ENCODE assay signal across 8 cellular contexts in genomic region chr12:10190558-10191388, GRCh38. TPM values are rescaled to one million over a fixed set of nuclear protein-coding genes. Genes with fewer than 3 reads are reported as not detected.
DNase-seq lines count a peak whose midpoint lies in the region; ATAC-seq and TF ChIP-seq lines count a peak whose summit lies in the region.

No MANE protein-coding gene starts in this region.

- no peak overlapping the region for H3K4me3 ChIP-seq in HL-60 (replicated peaks; ENCODE audit: insufficient read depth, low read length)

- intact Hi-C loops in activated naive CD4-positive, alpha-beta T cell treated with anti-CD3 and anti-CD28 coated beads for 36 hours (cut with micrococcal nuclease), result loop anchor here (1.0 to 5.0 kb wide), 5 partner anchors 37 to 442 kb away; partner anchors contain the start of gene CLEC12B

- no peaks in the 10 kb centered on the region for H3K9me3 Mint-ChIP-seq in activated naive CD4-positive, alpha-beta T cell treated with anti-CD3 and anti-CD28 coated beads for 36 hours
- no peaks in the 10 kb centered on the region for H3K9me3 Mint-ChIP-seq in progenitor cell of endocrine pancreas (ENCODE audit: low read depth)

- CTCF ChIA-PET in activated naive CD4-positive, alpha-beta T cell treated with anti-CD3 and anti-CD28 coated beads for 36 hours (lab: Charles Lee), result interaction anchor here (0.7 to 5.9 kb wide), 6 partner anchors 33 to 157 kb away, joined by 3 to 63 read pairs (median 4); no protein-coding TSS in a partner anchor

- no peak overlapping the region for H3K27ac ChIP-seq in HL-60 (replicated peaks)

- TF ChIP-seq CTCF in HL-60 (IDR thresholded peaks at IDR 0.05; ENCODE audit: insufficient read depth, low read length), result peak; percentile 86
- TF ChIP-seq CTCF in progenitor cell of endocrine pancreas (IDR thresholded peaks at IDR 0.05; ENCODE audit: unreplicated experiment), result peak; percentile 82

- H3K27me3 ChIP-seq in HL-60 (ENCODE audit: insufficient read depth, poor library complexity, severe bottlenecking), result peaks cover 3% of the 10 kb centered on the region

- no peak overlapping the region for H3K4me3 Mint-ChIP-seq in activated naive CD4-positive, alpha-beta T cell treated with anti-CD3 and anti-CD28 coated beads for 36 hours
- no peak overlapping the region for H3K4me3 Mint-ChIP-seq in progenitor cell of endocrine pancreas (ENCODE audit: low read depth)

- H3K27me3 Mint-ChIP-seq in activated naive CD4-positive, alpha-beta T cell treated with anti-CD3 and anti-CD28 coated beads for 36 hours (ENCODE audit: low read depth), result peaks cover 6% of the 10 kb centered on the region
- peaks cover 4% of the 10 kb centered on the region for H3K27me3 Mint-ChIP-seq in progenitor cell of endocrine pancreas

- no peaks in the 10 kb centered on the region for H3K36me3 Mint-ChIP-seq in activated naive CD4-positive, alpha-beta T cell treated with anti-CD3 and anti-CD28 coated beads for 36 hours (ENCODE audit: low read depth)
- H3K36me3 Mint-ChIP-seq in progenitor cell of endocrine pancreas (ENCODE audit: insufficient read depth), result no peaks in the 10 kb centered on the region

- peak; percentile 88 for ATAC-seq in GM19455 (IDR thresholded peaks at IDR 0.05; ENCODE audit: unreplicated experiment)

- H3K27ac Mint-ChIP-seq in activated naive CD4-positive, alpha-beta T cell treated with anti-CD3 and anti-CD28 coated beads for 36 hours, result no peak overlapping the region
- no peak overlapping the region for H3K27ac Mint-ChIP-seq in progenitor cell of endocrine pancreas

- H3K4me1 Mint-ChIP-seq in activated naive CD4-positive, alpha-beta T cell treated with anti-CD3 and anti-CD28 coated beads for 36 hours (ENCODE audit: low read depth), result peaks cover 4% of the 10 kb centered on the region
- no peaks in the 10 kb centered on the region for H3K4me1 Mint-ChIP-seq in progenitor cell of endocrine pancreas (ENCODE audit: low read depth)

- DNase-seq in DMS153 treated with DMSO at 0.1 percent for 48 hours (lab: John Stamatoyannopoulos, UW; ENCODE audit: unreplicated experiment), result peak; percentile 9
- peak; percentile 37 to 76 for DNase-seq in HL-60 (ENCODE audit: low read depth in 1 of 2, low spot score in 1 of 2)
- DNase-seq in RPMI8226, result peak; percentile 63
- peak; percentile 74 for DNase-seq in activated naive CD4-positive, alpha-beta T cell treated with anti-CD3 and anti-CD28 coated beads for 36 hours
- peak; percentile 47 for DNase-seq in glomerular visceral epithelial cell (ENCODE audit: extremely low spot score)
- DNase-seq in progenitor cell of endocrine pancreas (ENCODE audit: low spot score, unreplicated experiment), result peak; percentile 49
- no peak for DNase-seq in GOT3 (lab: John Stamatoyannopoulos, UW)

RNA-seq across cellular contexts. Expression of gene TMEM52B, which starts 11.9 kb away (rescaled TPM):
- total RNA-seq in activated naive CD4-positive, alpha-beta T cell treated with anti-CD3 and anti-CD28 coated beads for 36 hours, result not detected
- not detected in 2 replicates for total RNA-seq in progenitor cell of endocrine pancreas

RNA-seq across cellular contexts. Expression of gene OLR1, which starts 18.8 kb away (rescaled TPM):
- total RNA-seq in activated naive CD4-positive, alpha-beta T cell treated with anti-CD3 and anti-CD28 coated beads for 36 hours, result not detected
- total RNA-seq in progenitor cell of endocrine pancreas, result not detected in 2 replicates

RNA-seq across cellular contexts. Expression of gene GABARAPL1, which starts 21.9 kb away (rescaled TPM):
- total RNA-seq in activated naive CD4-positive, alpha-beta T cell treated with anti-CD3 and anti-CD28 coated beads for 36 hours, result 1 to 10 TPM; 3.3 to 4.9 TPM
- 94.2 and 96.2 TPM in 2 replicates for total RNA-seq in progenitor cell of endocrine pancreas

Comparison
In these comparisons a context has a peak if more than half of its experiments do, and no peak if none do; other contexts are left out.
1. RNA of gene GABARAPL1, which starts 21.9 kb away (total RNA-seq): 94.2 to 96.2 TPM in progenitor cell of endocrine pancreas; 3.3 to 4.9 TPM in activated naive CD4-positive, alpha-beta T cell treated with anti-CD3 and anti-CD28 coated beads for 36 hours; every median in the first group is over 10 times any median in the second.